ENCODE assay signal across 13 cellular contexts in the genomic region with DNA sequence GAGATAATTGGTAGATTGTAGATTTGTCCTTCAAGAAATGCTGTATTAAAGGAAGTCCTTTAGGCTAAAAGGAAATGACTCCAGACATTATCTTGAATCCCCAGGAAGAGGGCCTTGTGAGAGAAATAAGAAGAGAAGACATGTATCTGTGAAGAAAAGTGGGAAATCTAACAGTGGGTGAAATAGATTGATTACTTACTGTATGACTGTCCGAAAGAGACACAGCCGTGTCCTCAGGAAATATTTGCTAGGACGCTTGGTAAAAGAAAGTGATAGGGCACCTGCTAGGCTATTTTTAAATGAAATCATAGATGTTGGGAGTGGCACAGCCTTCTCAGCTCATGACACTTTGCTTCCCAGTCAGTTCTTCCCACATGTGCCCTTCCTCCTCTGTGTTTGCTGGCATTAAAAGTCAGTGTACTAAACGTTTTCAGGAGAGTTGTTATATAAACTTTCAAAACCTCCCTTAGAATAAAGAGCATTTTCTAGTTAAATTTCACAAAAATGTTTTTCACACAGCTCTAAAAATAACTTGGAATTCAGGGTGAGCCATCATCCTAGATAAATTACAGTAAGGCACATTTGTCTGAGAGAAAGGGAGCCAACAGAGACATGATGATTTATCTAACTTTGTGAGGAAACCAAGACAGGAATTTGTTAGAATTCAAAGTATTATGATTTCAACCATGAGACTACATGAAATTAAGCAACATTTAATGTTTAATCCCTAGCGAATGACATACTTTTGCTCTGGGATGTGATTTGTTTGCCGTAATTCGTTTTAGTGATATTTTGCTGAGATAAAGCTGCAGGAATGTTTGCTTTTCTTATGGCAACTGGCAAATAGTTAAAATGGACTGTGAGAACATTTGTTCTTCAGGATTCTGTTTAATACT. TPM values are rescaled to one million over a fixed set of nuclear protein-coding genes. Genes with fewer than 3 reads are reported as not detected.
DNase-seq lines count a peak whose midpoint lies in the region; ATAC-seq, FAIRE-seq and TF ChIP-seq lines count a peak whose summit lies in the region.
"Had no signal": no experiment of that assay in that cellular context is flagged by ENCODE, and none has a peak within 500 bp of the region (broad histone marks: within the 10 kb centered on the region; RNA-seq: fewer than 3 reads in every experiment).

No MANE protein-coding gene starts in this region.

- H3K27me3 ChIP-seq in right atrium auricular region (no peaks in the 10 kb centered on the region), pancreas (no peaks in the 10 kb centered on the region)
- H3K27me3 ChIP-seq: BE2C, ovary had no signal

- H3K4me3 ChIP-seq in astrocyte of the spinal cord (ENCODE audit: low read depth, low read length) (no peak overlapping the region), right atrium auricular region (no peak overlapping the region), pancreas (no peak overlapping the region)
- H3K4me3 ChIP-seq: ovary had no signal

- no peaks in the 10 kb centered on the region for H3K36me3 ChIP-seq in right atrium auricular region
- H3K36me3 ChIP-seq in pancreas: no peaks in the 10 kb centered on the region
- H3K36me3 ChIP-seq: BE2C, ovary had no signal

- 16 to 18% methylated on average over 7 of the region's 7 CpGs for WGBS in pancreas, 2 donors

- peak overlapping the region; percentile 34 to 59 for H3K27ac ChIP-seq in right atrium auricular region
- peak overlapping the region in 3 of 4 donors; percentile 45 to 58 (median 58) for H3K27ac ChIP-seq in pancreas
- H3K27ac ChIP-seq: ovary had no signal

- peak; percentile 49 for FAIRE-seq in pancreas (lab: Jason Lieb, UNC)
- FAIRE-seq: H1 had no signal

- peaks cover 0 to 54% of the 10 kb centered on the region in 2 donors for H3K4me1 ChIP-seq in right atrium auricular region
- peaks cover 0 to 16% (median 10%) of the 10 kb centered on the region in 3 donors for H3K4me1 ChIP-seq in pancreas
- H3K4me1 ChIP-seq: BE2C had no signal

- ATAC-seq in pancreas (peak; percentile 46 to 79 (median 58)), HG02852 (IDR thresholded peaks at IDR 0.05; ENCODE audit: unreplicated experiment) (no peak)
- ATAC-seq: WTC11 had no signal

- no peaks in the 10 kb centered on the region for H3K9me3 ChIP-seq in right atrium auricular region
- no peaks in the 10 kb centered on the region for H3K9me3 ChIP-seq in pancreas
- H3K9me3 ChIP-seq: BE2C, ovary had no signal

- in situ Hi-C loops in astrocyte of the spinal cord (cut with HindIII; ENCODE audit: low sequenced_read_pairs): no loop called here

- TF ChIP-seq CTCF in astrocyte of the spinal cord (IDR thresholded peaks at IDR 0.05; ENCODE audit: low read depth, low read length) (no peak), right atrium auricular region (IDR thresholded peaks at IDR 0.05) (no peak), pancreas (IDR thresholded peaks at IDR 0.05) (no peak)

- DNase-seq in AG08396 (ENCODE audit: low spot score) (peak; percentile 29), astrocyte of the spinal cord (ENCODE audit: low read depth, low spot score) (peak; percentile 14), right atrium auricular region (ENCODE audit: low spot score) (no peak), pancreas (no peak), NOMO-1 treated with DMSO at 0.1 percent for 48 hours (lab: John Stamatoyannopoulos, UW; ENCODE audit: unreplicated experiment) (no peak), NCI-H510A treated with DMSO at 0.1 percent for 48 hours (lab: John Stamatoyannopoulos, UW) (no peak)
- no peak for DNase-seq in stimulated activated CD4-positive, alpha-beta T cell treated with anti-CD3 and anti-CD28 coated beads, Interleukin-1b, Interleukin-23, amount 100 ng/mL, for 48 hours
- DNase-seq: BE2C, Kasumi-1, ovary had no signal

- intact Hi-C loops in pancreas (cut with DNase I): no loop called here

RNA-seq across cellular contexts. Expression of a gene that starts 35.0 kb away (rescaled TPM):
- total RNA-seq in right atrium auricular region (10 to 100 TPM; 35.8 to 45.3 TPM), pancreas (10 to 100 TPM in 3 of 6 donors, 1 to 10 TPM in 3; 7.3 to 16.3 (median 9.5) TPM)
- 10 to 100 TPM; 21.2 to 30.4 TPM for polyA plus RNA-seq in pancreas

RNA-seq across cellular contexts. Expression of a gene that starts 52.2 kb away (rescaled TPM):
- 10 to 100 TPM; 25.5 to 27.2 TPM for total RNA-seq in right atrium auricular region
- 10 to 100 TPM in 1 of 6 donors, 1 to 10 TPM in 5; 6.1 to 10.6 (median 9.1) TPM for total RNA-seq in pancreas
- polyA plus RNA-seq in pancreas: 10 to 100 TPM; 11.9 to 16.0 TPM

Comparison
In these comparisons a context has a peak if more than half of its experiments do, and no peak if none do; other contexts are left out.
1. DNase-seq: peak in AG08396 (single experiment) and astrocyte of the spinal cord (single experiment); none in right atrium auricular region (single experiment), pancreas (0 of 6), stimulated activated CD4-positive, alpha-beta T cell treated with anti-CD3 and anti-CD28 coated beads, Interleukin-1b, Interleukin-23, amount 100 ng/mL, for 48 hours (single experiment), NOMO-1 treated with DMSO at 0.1 percent for 48 hours (single experiment) and NCI-H510A treated with DMSO at 0.1 percent for 48 hours (single experiment).